ENCODE assay signal across 17 cellular contexts in genomic region chr16:77195411-77195810, GRCh38. TPM values are rescaled to one million over a fixed set of nuclear protein-coding genes. Genes with fewer than 3 reads are reported as not detected.
DNase-seq lines count a peak whose midpoint lies in the region; ATAC-seq and TF ChIP-seq lines count a peak whose summit lies in the region.
"Had no signal": no experiment of that assay in that cellular context is flagged by ENCODE, and none has a peak within 500 bp of the region (broad histone marks: within the 10 kb centered on the region; RNA-seq: fewer than 3 reads in every experiment).

No MANE protein-coding gene starts in this region.

- H3K36me3 ChIP-seq in Loucy (ENCODE audit: insufficient read depth, low read length): peaks cover 44% of the 10 kb centered on the region; the same call in 1 of the 2 replicates

- H3K4me1 ChIP-seq in Loucy (ENCODE audit: insufficient read depth, low read length, poor library complexity, severe bottlenecking): peaks cover 29% of the 10 kb centered on the region
- H3K4me1 ChIP-seq: BE2C had no signal

- POLR2A ChIA-PET in activated CD8-positive, alpha-beta T cell treated with anti-CD3 and anti-CD28 coated beads for 36 hours (lab: Charles Lee): no interaction called here

- H3K36me3 Mint-ChIP-seq in activated naive CD4-positive, alpha-beta T cell treated with anti-CD3 and anti-CD28 coated beads, Interleukin-2, amount 50 U/mL, for 72 hours: peaks cover 46 to 66% of the 10 kb centered on the region in 2 donors
- H3K36me3 Mint-ChIP-seq in central memory CD8-positive, alpha-beta T cell (ENCODE audit: insufficient read depth): peaks cover 56% of the 10 kb centered on the region
- H3K36me3 Mint-ChIP-seq in stimulated activated effector memory CD8-positive, alpha-beta T cell treated with anti-CD3 and anti-CD28 coated beads, Interleukin-12 subunit alpha, Interleukin-12 subunit beta, amount 100 ng/mL, for 72 hours: peaks cover 87% of the 10 kb centered on the region
- peaks cover 65% of the 10 kb centered on the region for H3K36me3 Mint-ChIP-seq in activated CD8-positive, alpha-beta T cell treated with anti-CD3 and anti-CD28 coated beads for 36 hours (ENCODE audit: low read depth)

- no peak overlapping the region for H3K9ac ChIP-seq in Loucy (ENCODE audit: low read depth, low read length, poor library complexity, severe bottlenecking)

- H3K27ac Mint-ChIP-seq in activated naive CD4-positive, alpha-beta T cell treated with anti-CD3 and anti-CD28 coated beads, Interleukin-2, amount 50 U/mL, for 72 hours: peak overlapping the region; percentile 1 to 65
- H3K27ac Mint-ChIP-seq in central memory CD8-positive, alpha-beta T cell (ENCODE audit: low read depth): peak overlapping the region; percentile 35
- peak overlapping the region; percentile 39 for H3K27ac Mint-ChIP-seq in stimulated activated effector memory CD8-positive, alpha-beta T cell treated with anti-CD3 and anti-CD28 coated beads, Interleukin-12 subunit alpha, Interleukin-12 subunit beta, amount 100 ng/mL, for 72 hours
- H3K27ac Mint-ChIP-seq in activated CD8-positive, alpha-beta T cell treated with anti-CD3 and anti-CD28 coated beads for 36 hours: no peak overlapping the region
- H3K27ac Mint-ChIP-seq: CD4-positive, CD25-positive, alpha-beta regulatory T cell; GM23338; HFFc6 had no signal

- H3K4me1 Mint-ChIP-seq in central memory CD8-positive, alpha-beta T cell: peaks cover 41% of the 10 kb centered on the region
- peaks cover 48% of the 10 kb centered on the region for H3K4me1 Mint-ChIP-seq in stimulated activated effector memory CD8-positive, alpha-beta T cell treated with anti-CD3 and anti-CD28 coated beads, Interleukin-12 subunit alpha, Interleukin-12 subunit beta, amount 100 ng/mL, for 72 hours
- peaks cover 32% of the 10 kb centered on the region for H3K4me1 Mint-ChIP-seq in activated CD8-positive, alpha-beta T cell treated with anti-CD3 and anti-CD28 coated beads for 36 hours (ENCODE audit: low read depth)

- CTCF ChIA-PET in activated CD8-positive, alpha-beta T cell treated with anti-CD3 and anti-CD28 coated beads for 36 hours (lab: Charles Lee): no interaction called here

- no peak for ATAC-seq in activated naive CD4-positive, alpha-beta T cell treated with anti-CD3 and anti-CD28 coated beads, Interleukin-2, amount 50 U/mL, for 72 hours
- no peak for ATAC-seq in central memory CD8-positive, alpha-beta T cell (replicated peaks; ENCODE audit: extremely low read depth, poor library complexity, severe bottlenecking)
- no peak for ATAC-seq in stimulated activated effector memory CD8-positive, alpha-beta T cell treated with anti-CD3 and anti-CD28 coated beads, Interleukin-12 subunit alpha, Interleukin-12 subunit beta, amount 100 ng/mL, for 72 hours
- no peak for ATAC-seq in GM19328 (IDR thresholded peaks at IDR 0.05; ENCODE audit: unreplicated experiment)
- no peak for ATAC-seq in activated CD8-positive, alpha-beta T cell treated with anti-CD3 and anti-CD28 coated beads for 36 hours
- ATAC-seq: GM23338, HCT116 had no signal

- peaks cover 48% of the 10 kb centered on the region for H3K79me2 ChIP-seq in Loucy (ENCODE audit: insufficient read depth, low read length)

- intact Hi-C loops in activated CD8-positive, alpha-beta T cell treated with anti-CD3 and anti-CD28 coated beads for 36 hours (cut with micrococcal nuclease): no loop called here

- H3K27me3 ChIP-seq in Loucy (ENCODE audit: insufficient read depth, low read length, poor library complexity, severe bottlenecking): no peaks in the 10 kb centered on the region
- H3K27me3 ChIP-seq: BE2C had no signal

- no peaks in the 10 kb centered on the region for H3F3A ChIP-seq in Loucy (ENCODE audit: low read depth)

- H4K20me1 ChIP-seq in Loucy (ENCODE audit: insufficient read depth, low read length, poor library complexity, severe bottlenecking): peaks cover 38% of the 10 kb centered on the region

- H3K9me2 ChIP-seq in Loucy (replicated peaks; ENCODE audit: low read depth, low read length): no peaks in the 10 kb centered on the region

- no peak for TF ChIP-seq CTCF in Loucy (conservative IDR thresholded peaks at IDR 0.05; ENCODE audit: low read length)
- TF ChIP-seq CTCF in activated CD8-positive, alpha-beta T cell treated with anti-CD3 and anti-CD28 coated beads for 36 hours (IDR thresholded peaks at IDR 0.05): no peak

- H2AFZ ChIP-seq in Loucy (ENCODE audit: low read length): no peak overlapping the region
- H2AFZ ChIP-seq: GM23338 had no signal

- H3K27me3 Mint-ChIP-seq in central memory CD8-positive, alpha-beta T cell: no peaks in the 10 kb centered on the region
- no peaks in the 10 kb centered on the region for H3K27me3 Mint-ChIP-seq in activated CD8-positive, alpha-beta T cell treated with anti-CD3 and anti-CD28 coated beads for 36 hours

- DNase-seq in activated naive CD4-positive, alpha-beta T cell treated with anti-CD3 and anti-CD28 coated beads, Interleukin-2, amount 50 U/mL, for 72 hours (ENCODE audit: low spot score in 2 of 2): no peak
- DNase-seq in activated naive CD4-positive, alpha-beta T cell (lab: John Stamatoyannopoulos, UW): no peak
- DNase-seq in central memory CD8-positive, alpha-beta T cell (ENCODE audit: low spot score in 2 of 2): no peak
- no peak for DNase-seq in stimulated activated effector memory CD8-positive, alpha-beta T cell treated with anti-CD3 and anti-CD28 coated beads, Interleukin-12 subunit alpha, Interleukin-12 subunit beta, amount 100 ng/mL, for 72 hours (ENCODE audit: low spot score in 2 of 2)
- no peak for DNase-seq in NOMO-1 treated with DMSO at 0.1 percent for 48 hours (lab: John Stamatoyannopoulos, UW; ENCODE audit: unreplicated experiment)
- DNase-seq in activated CD8-positive, alpha-beta T cell treated with anti-CD3 and anti-CD28 coated beads for 36 hours: no peak
- DNase-seq: ACHN; BE2C; C1 segment of cervical spinal cord; Caco-2; CD4-positive, CD25-positive, alpha-beta regulatory T cell; HFFc6 had no signal

- H3K4me3 Mint-ChIP-seq in central memory CD8-positive, alpha-beta T cell: no peak overlapping the region
- no peak overlapping the region for H3K4me3 Mint-ChIP-seq in stimulated activated effector memory CD8-positive, alpha-beta T cell treated with anti-CD3 and anti-CD28 coated beads, Interleukin-12 subunit alpha, Interleukin-12 subunit beta, amount 100 ng/mL, for 72 hours
- no peak overlapping the region for H3K4me3 Mint-ChIP-seq in activated CD8-positive, alpha-beta T cell treated with anti-CD3 and anti-CD28 coated beads for 36 hours
- H3K4me3 Mint-ChIP-seq: GM23338, HFFc6 had no signal

- peak overlapping the region; percentile 6 for H3K4me3 ChIP-seq in Loucy (ENCODE audit: low read length, poor library complexity, severe bottlenecking)
- H3K4me3 ChIP-seq: GM23338 had no signal

- H3K9me3 Mint-ChIP-seq in activated naive CD4-positive, alpha-beta T cell treated with anti-CD3 and anti-CD28 coated beads, Interleukin-2, amount 50 U/mL, for 72 hours: peaks cover 8 to 13% of the 10 kb centered on the region in 2 donors
- H3K9me3 Mint-ChIP-seq in central memory CD8-positive, alpha-beta T cell: no peaks in the 10 kb centered on the region
- H3K9me3 Mint-ChIP-seq in stimulated activated effector memory CD8-positive, alpha-beta T cell treated with anti-CD3 and anti-CD28 coated beads, Interleukin-12 subunit alpha, Interleukin-12 subunit beta, amount 100 ng/mL, for 72 hours: no peaks in the 10 kb centered on the region
- no peaks in the 10 kb centered on the region for H3K9me3 Mint-ChIP-seq in activated CD8-positive, alpha-beta T cell treated with anti-CD3 and anti-CD28 coated beads for 36 hours
- H3K9me3 Mint-ChIP-seq: CD4-positive, CD25-positive, alpha-beta regulatory T cell; HFFc6 had no signal

- no peaks in the 10 kb centered on the region for H3K9me3 ChIP-seq in Loucy (ENCODE audit: insufficient read depth, low read depth, low read length)
- H3K9me3 ChIP-seq: BE2C, Caco-2 had no signal

- H3K4me2 ChIP-seq in Loucy (ENCODE audit: low read depth, low read length, poor library complexity, severe bottlenecking): peak overlapping the region; percentile 94
- H3K4me2 ChIP-seq: GM23338 had no signal

RNA-seq across cellular contexts. Expression of gene SYCE1L, which starts 3.8 kb away (rescaled TPM):
- total RNA-seq in activated naive CD4-positive, alpha-beta T cell treated with anti-CD3 and anti-CD28 coated beads, Interleukin-2, amount 50 U/mL, for 72 hours: 1 to 10 TPM; 2.1 to 8.5 TPM
- total RNA-seq in activated CD8-positive, alpha-beta T cell treated with anti-CD3 and anti-CD28 coated beads for 36 hours: 1 to 10 TPM; 3.0 to 4.6 TPM
- total RNA-seq: HFFc6, HT1080 had no signal

RNA-seq across cellular contexts. Expression of gene MON1B, which starts 4.4 kb away (rescaled TPM):
- total RNA-seq in activated naive CD4-positive, alpha-beta T cell treated with anti-CD3 and anti-CD28 coated beads, Interleukin-2, amount 50 U/mL, for 72 hours: 10 to 100 TPM; 75.3 to 92.9 TPM
- total RNA-seq in activated CD8-positive, alpha-beta T cell treated with anti-CD3 and anti-CD28 coated beads for 36 hours: 10 to 100 TPM; 54.3 to 60.5 TPM
